1 cellular context compared by ENCODE assay signal in the genomic region with DNA sequence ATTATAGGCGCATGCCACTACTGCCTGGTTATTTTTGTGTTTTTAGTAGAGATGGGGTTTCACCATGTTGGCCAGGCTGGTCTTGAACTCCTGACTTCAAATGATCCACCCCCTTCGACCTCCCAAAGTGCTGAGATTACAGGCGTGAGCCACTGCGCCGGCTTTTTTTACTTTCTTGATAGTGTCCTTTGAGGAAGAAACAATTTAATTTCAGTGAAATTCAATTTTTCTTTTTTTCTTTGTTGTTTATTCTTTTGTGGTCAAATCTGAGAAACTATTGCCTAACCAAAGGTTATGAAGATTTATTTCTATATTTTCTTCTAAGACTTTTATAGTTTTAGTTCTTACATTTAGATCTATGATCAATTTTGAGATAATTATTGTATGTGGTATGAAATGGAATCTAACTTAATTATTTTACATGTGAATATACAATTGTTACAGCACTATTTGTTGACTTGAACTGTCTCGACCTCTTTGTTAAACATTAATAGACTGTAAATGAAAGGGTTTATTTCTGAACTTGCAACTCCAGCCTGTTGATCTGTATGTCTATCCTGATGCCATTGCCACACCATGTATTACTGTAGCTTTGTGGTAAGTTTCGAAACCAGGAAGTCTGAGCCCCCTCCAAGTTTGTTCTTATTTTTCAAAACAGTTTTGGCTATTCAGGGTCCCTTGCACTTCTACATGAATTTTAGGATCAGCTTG.
TF ChIP-seq lines count a peak whose summit lies in the region.

No MANE protein-coding gene starts in this region.

TF ChIP-seq in HepG2, 621 proteins besides CTCF, POLR2A, EP300 and RAD21 (continued from another document and continues in another):
- TF ChIP-seq, protein P1, sequence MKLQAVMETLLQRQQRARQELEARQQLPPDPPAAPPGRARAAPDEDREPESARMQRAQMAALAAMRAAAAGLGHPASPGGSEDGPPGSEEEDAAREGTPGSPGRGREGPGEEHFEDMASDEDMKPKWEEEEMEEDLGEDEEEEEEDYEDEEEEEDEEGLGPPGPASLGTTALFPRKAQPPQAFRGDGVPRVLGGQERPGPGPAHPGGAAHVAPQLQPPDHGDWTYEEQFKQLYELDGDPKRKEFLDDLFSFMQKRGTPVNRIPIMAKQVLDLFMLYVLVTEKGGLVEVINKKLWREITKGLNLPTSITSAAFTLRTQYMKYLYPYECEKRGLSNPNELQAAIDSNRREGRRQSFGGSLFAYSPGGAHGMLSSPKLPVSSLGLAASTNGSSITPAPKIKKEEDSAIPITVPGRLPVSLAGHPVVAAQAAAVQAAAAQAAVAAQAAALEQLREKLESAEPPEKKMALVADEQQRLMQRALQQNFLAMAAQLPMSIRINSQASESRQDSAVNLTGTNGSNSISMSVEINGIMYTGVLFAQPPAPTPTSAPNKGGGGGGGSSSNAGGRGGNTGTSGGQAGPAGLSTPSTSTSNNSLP (IDR thresholded peaks at IDR 0.05; ENCODE audit: low read depth, low read length): peak; percentile 86
- TF ChIP-seq NFATC3 (CRISPR knock-in tag; IDR thresholded peaks at IDR 0.05) (no peak), ZSCAN9 (CRISPR knock-in tag; IDR thresholded peaks at IDR 0.05; ENCODE audit: borderline replicate concordance) (peak; percentile 68; the same call in 1 of the 2 replicates), ZNF496 (CRISPR knock-in tag; IDR thresholded peaks at IDR 0.05; ENCODE audit: insufficient replicate concordance) (no peak), ZNF644 (CRISPR knock-in tag; IDR thresholded peaks at IDR 0.05; ENCODE audit: low read depth) (0 out of 2 replicates have a peak, but pooled peaks have one; percentile 31), ZNF614 (CRISPR knock-in tag; IDR thresholded peaks at IDR 0.05; ENCODE audit: borderline replicate concordance) (peak; percentile 56; the same call in 1 of the 2 replicates), ZNF556 (CRISPR knock-in tag; IDR thresholded peaks at IDR 0.05; ENCODE audit: borderline replicate concordance) (no peak), FOSL1 (CRISPR knock-in tag; IDR thresholded peaks at IDR 0.05; ENCODE audit: borderline replicate concordance) (no peak), ZNF629 (CRISPR knock-in tag; conservative IDR thresholded peaks at IDR 0.05) (no peak), ZNF180 (CRISPR knock-in tag; IDR thresholded peaks at IDR 0.05; ENCODE audit: borderline replicate concordance, low read depth) (no peak), POGZ (CRISPR knock-in tag; IDR thresholded peaks at IDR 0.05) (peak; percentile 35; the same call in 1 of the 2 replicates), TBX3 (IDR thresholded peaks at IDR 0.05; ENCODE audit: borderline replicate concordance) (no peak), NPAS2 (CRISPR knock-in tag; IDR thresholded peaks at IDR 0.05; ENCODE audit: borderline replicate concordance) (no peak), ZNF598 (CRISPR knock-in tag; IDR thresholded peaks at IDR 0.05; ENCODE audit: borderline replicate concordance) (no peak), FOXA1 (IDR thresholded peaks at IDR 0.05) (no peak), FOXA1 (CRISPR knock-in tag; IDR thresholded peaks at IDR 0.05) (peak; percentile 73), NFYC (CRISPR knock-in tag; IDR thresholded peaks at IDR 0.05) (no peak), ZNF30 (CRISPR knock-in tag; IDR thresholded peaks at IDR 0.05) (no peak), TBP (CRISPR knock-in tag; IDR thresholded peaks at IDR 0.05) (no peak), CHD4 (IDR thresholded peaks at IDR 0.05; ENCODE audit: borderline replicate concordance, low read length) (peak; percentile 93), DMAP1 (CRISPR knock-in tag; IDR thresholded peaks at IDR 0.05) (no peak), ZNF335 (CRISPR knock-in tag; IDR thresholded peaks at IDR 0.05) (0 out of 2 replicates have a peak, but pooled peaks have one; percentile 44), GFI1 (CRISPR knock-in tag; IDR thresholded peaks at IDR 0.05; ENCODE audit: borderline replicate concordance) (no peak), KDM5B (CRISPR knock-in tag; IDR thresholded peaks at IDR 0.05; ENCODE audit: borderline replicate concordance) (no peak), CHCHD3 (CRISPR knock-in tag; IDR thresholded peaks at IDR 0.05) (no peak), BHLHE40 (IDR thresholded peaks at IDR 0.05; ENCODE audit: low read length) (no peak), GATAD2A (CRISPR knock-in tag; IDR thresholded peaks at IDR 0.05) (peak; percentile 90), FOXC1 (CRISPR knock-in tag; IDR thresholded peaks at IDR 0.05; ENCODE audit: borderline replicate concordance) (no peak), MYNN (CRISPR knock-in tag; IDR thresholded peaks at IDR 0.05; ENCODE audit: low read depth) (no peak), GATAD1 (CRISPR knock-in tag; IDR thresholded peaks at IDR 0.05) (peak; percentile 38; the same call in 1 of the 2 replicates), JARID2 (CRISPR knock-in tag; IDR thresholded peaks at IDR 0.05; ENCODE audit: insufficient replicate concordance) (no peak), SMAD3 (CRISPR knock-in tag; IDR thresholded peaks at IDR 0.05) (peak; percentile 50; the same call in 1 of the 2 replicates), RFXAP (CRISPR knock-in tag; IDR thresholded peaks at IDR 0.05; ENCODE audit: borderline replicate concordance) (no peak), TCF12 (IDR thresholded peaks at IDR 0.05) (no peak), TCF12 (CRISPR knock-in tag; IDR thresholded peaks at IDR 0.05) (no peak), SOX6 (IDR thresholded peaks at IDR 0.05) (no peak), SOX6 (CRISPR knock-in tag; IDR thresholded peaks at IDR 0.05) (peak; percentile 88), HMG20B (CRISPR knock-in tag; conservative IDR thresholded peaks at IDR 0.05) (peak; percentile 65; the same call in 1 of the 2 replicates), TEAD2 (CRISPR knock-in tag; IDR thresholded peaks at IDR 0.05) (no peak)
- TF ChIP-seq, protein P2, sequence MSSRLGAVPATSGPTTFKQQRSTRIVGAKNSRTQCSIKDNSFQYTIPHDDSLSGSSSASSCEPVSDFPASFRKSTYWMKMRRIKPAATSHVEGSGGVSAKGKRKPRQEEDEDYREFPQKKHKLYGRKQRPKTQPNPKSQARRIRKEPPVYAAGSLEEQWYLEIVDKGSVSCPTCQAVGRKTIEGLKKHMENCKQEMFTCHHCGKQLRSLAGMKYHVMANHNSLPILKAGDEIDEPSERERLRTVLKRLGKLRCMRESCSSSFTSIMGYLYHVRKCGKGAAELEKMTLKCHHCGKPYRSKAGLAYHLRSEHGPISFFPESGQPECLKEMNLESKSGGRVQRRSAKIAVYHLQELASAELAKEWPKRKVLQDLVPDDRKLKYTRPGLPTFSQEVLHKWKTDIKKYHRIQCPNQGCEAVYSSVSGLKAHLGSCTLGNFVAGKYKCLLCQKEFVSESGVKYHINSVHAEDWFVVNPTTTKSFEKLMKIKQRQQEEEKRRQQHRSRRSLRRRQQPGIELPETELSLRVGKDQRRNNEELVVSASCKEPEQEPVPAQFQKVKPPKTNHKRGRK (CRISPR knock-in tag; IDR thresholded peaks at IDR 0.05): no peak
- TF ChIP-seq, protein P3, sequence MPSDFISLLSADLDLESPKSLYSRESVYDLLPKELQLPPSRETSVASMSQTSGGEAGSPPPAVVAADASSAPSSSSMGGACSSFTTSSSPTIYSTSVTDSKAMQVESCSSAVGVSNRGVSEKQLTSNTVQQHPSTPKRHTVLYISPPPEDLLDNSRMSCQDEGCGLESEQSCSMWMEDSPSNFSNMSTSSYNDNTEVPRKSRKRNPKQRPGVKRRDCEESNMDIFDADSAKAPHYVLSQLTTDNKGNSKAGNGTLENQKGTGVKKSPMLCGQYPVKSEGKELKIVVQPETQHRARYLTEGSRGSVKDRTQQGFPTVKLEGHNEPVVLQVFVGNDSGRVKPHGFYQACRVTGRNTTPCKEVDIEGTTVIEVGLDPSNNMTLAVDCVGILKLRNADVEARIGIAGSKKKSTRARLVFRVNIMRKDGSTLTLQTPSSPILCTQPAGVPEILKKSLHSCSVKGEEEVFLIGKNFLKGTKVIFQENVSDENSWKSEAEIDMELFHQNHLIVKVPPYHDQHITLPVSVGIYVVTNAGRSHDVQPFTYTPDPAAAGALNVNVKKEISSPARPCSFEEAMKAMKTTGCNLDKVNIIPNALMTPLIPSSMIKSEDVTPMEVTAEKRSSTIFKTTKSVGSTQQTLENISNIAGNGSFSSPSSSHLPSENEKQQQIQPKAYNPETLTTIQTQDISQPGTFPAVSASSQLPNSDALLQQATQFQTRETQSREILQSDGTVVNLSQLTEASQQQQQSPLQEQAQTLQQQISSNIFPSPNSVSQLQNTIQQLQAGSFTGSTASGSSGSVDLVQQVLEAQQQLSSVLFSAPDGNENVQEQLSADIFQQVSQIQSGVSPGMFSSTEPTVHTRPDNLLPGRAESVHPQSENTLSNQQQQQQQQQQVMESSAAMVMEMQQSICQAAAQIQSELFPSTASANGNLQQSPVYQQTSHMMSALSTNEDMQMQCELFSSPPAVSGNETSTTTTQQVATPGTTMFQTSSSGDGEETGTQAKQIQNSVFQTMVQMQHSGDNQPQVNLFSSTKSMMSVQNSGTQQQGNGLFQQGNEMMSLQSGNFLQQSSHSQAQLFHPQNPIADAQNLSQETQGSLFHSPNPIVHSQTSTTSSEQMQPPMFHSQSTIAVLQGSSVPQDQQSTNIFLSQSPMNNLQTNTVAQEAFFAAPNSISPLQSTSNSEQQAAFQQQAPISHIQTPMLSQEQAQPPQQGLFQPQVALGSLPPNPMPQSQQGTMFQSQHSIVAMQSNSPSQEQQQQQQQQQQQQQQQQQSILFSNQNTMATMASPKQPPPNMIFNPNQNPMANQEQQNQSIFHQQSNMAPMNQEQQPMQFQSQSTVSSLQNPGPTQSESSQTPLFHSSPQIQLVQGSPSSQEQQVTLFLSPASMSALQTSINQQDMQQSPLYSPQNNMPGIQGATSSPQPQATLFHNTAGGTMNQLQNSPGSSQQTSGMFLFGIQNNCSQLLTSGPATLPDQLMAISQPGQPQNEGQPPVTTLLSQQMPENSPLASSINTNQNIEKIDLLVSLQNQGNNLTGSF (CRISPR knock-in tag; IDR thresholded peaks at IDR 0.05): no peak
- TF ChIP-seq, protein P4, sequence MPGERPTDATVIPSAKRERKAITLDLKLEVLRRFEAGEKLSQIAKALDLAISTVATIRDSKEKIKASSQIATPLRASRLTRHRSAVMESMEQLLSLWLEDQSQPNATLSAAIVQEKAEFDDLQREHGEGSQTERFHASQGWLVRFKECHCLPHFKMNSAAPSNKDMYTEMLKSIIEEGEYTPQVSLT (CRISPR knock-in tag; IDR thresholded peaks at IDR 0.05; ENCODE audit: borderline replicate concordance, low read depth): no peak
- TF ChIP-seq, protein P5, sequence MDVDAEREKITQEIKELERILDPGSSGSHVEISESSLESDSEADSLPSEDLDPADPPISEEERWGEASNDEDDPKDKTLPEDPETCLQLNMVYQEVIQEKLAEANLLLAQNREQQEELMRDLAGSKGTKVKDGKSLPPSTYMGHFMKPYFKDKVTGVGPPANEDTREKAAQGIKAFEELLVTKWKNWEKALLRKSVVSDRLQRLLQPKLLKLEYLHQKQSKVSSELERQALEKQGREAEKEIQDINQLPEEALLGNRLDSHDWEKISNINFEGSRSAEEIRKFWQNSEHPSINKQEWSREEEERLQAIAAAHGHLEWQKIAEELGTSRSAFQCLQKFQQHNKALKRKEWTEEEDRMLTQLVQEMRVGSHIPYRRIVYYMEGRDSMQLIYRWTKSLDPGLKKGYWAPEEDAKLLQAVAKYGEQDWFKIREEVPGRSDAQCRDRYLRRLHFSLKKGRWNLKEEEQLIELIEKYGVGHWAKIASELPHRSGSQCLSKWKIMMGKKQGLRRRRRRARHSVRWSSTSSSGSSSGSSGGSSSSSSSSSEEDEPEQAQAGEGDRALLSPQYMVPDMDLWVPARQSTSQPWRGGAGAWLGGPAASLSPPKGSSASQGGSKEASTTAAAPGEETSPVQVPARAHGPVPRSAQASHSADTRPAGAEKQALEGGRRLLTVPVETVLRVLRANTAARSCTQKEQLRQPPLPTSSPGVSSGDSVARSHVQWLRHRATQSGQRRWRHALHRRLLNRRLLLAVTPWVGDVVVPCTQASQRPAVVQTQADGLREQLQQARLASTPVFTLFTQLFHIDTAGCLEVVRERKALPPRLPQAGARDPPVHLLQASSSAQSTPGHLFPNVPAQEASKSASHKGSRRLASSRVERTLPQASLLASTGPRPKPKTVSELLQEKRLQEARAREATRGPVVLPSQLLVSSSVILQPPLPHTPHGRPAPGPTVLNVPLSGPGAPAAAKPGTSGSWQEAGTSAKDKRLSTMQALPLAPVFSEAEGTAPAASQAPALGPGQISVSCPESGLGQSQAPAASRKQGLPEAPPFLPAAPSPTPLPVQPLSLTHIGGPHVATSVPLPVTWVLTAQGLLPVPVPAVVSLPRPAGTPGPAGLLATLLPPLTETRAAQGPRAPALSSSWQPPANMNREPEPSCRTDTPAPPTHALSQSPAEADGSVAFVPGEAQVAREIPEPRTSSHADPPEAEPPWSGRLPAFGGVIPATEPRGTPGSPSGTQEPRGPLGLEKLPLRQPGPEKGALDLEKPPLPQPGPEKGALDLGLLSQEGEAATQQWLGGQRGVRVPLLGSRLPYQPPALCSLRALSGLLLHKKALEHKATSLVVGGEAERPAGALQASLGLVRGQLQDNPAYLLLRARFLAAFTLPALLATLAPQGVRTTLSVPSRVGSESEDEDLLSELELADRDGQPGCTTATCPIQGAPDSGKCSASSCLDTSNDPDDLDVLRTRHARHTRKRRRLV (CRISPR knock-in tag; IDR thresholded peaks at IDR 0.05): no peak
- TF ChIP-seq, protein P6, sequence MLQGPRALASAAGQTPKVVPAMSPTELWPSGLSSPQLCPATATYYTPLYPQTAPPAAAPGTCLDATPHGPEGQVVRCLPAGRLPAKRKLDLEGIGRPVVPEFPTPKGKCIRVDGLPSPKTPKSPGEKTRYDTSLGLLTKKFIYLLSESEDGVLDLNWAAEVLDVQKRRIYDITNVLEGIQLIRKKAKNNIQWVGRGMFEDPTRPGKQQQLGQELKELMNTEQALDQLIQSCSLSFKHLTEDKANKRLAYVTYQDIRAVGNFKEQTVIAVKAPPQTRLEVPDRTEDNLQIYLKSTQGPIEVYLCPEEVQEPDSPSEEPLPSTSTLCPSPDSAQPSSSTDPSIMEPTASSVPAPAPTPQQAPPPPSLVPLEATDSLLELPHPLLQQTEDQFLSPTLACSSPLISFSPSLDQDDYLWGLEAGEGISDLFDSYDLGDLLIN (CRISPR knock-in tag; IDR thresholded peaks at IDR 0.05; ENCODE audit: borderline replicate concordance): no peak
- TF ChIP-seq, protein P7, sequence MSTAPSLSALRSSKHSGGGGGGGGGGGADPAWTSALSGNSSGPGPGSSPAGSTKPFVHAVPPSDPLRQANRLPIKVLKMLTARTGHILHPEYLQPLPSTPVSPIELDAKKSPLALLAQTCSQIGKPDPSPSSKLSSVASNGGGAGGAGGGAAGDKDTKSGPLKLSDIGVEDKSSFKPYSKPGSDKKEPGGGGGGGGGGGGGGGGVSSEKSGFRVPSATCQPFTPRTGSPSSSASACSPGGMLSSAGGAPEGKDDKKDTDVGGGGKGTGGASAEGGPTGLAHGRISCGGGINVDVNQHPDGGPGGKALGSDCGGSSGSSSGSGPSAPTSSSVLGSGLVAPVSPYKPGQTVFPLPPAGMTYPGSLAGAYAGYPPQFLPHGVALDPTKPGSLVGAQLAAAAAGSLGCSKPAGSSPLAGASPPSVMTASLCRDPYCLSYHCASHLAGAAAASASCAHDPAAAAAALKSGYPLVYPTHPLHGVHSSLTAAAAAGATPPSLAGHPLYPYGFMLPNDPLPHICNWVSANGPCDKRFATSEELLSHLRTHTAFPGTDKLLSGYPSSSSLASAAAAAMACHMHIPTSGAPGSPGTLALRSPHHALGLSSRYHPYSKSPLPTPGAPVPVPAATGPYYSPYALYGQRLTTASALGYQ (CRISPR knock-in tag; IDR thresholded peaks at IDR 0.05): peak; percentile 56; the same call in 1 of the 2 replicates
